In genomic region chr7:901388-902154, GRCh38 we compare ENCODE assay signal across 8 cellular contexts. TPM values are rescaled to one million over a fixed set of nuclear protein-coding genes. Genes with fewer than 3 reads are reported as not detected.
A peak's percentile ranks its signal among the peaks of the same experiment; 100 is the strongest.
DNase-seq lines count a peak whose midpoint lies in the region; FAIRE-seq and TF ChIP-seq lines count a peak whose summit lies in the region.

No MANE protein-coding gene starts in this region.

- no CpG with 5 or more reads among the region's 24 CpGs for WGBS in neuronal stem cell (ENCODE audit: extremely low coverage in 2 of 2, insufficient read length in 2 of 2, insufficient replicate concordance in 1 of 2), 2 donors

- H3K4me2 ChIP-seq in neuronal stem cell (ENCODE audit: insufficient read depth, low read length, poor library complexity, severe bottlenecking) (peak overlapping the region; percentile 45), MM.1S (ENCODE audit: low read depth, low read length) (no peak overlapping the region)

- H3K4me1 ChIP-seq in ACC112 (ENCODE audit: control insufficient read depth, insufficient read depth, low read length, unreplicated experiment), result peaks cover 21% of the 10 kb centered on the region
- H3K4me1 ChIP-seq in neuronal stem cell (ENCODE audit: control insufficient read depth in 2 of 2, insufficient read depth in 1 of 2, low read depth in 1 of 2, low read length in 2 of 2), result peaks cover 2 to 4% of the 10 kb centered on the region in 2 donors
- H3K4me1 ChIP-seq in MM.1S (ENCODE audit: low read length), result no peaks in the 10 kb centered on the region

- H2BK5ac ChIP-seq in neuronal stem cell (ENCODE audit: low read length), result no peak overlapping the region

- TF ChIP-seq CTCF in MM.1S (IDR thresholded peaks at IDR 0.05; ENCODE audit: low read length), result no peak

- peak; percentile 69 for FAIRE-seq in GM12891 (lab: Jason Lieb, UNC)

- H3K27ac ChIP-seq in ACC112 (ENCODE audit: low read depth, low read length) (no peak overlapping the region), neuronal stem cell (replicated peaks; ENCODE audit: low read length) (no peak overlapping the region), MM.1S (ENCODE audit: low read length) (no peak overlapping the region)

- peak overlapping the region; percentile 94 for H2AK5ac ChIP-seq in neuronal stem cell (ENCODE audit: low read depth, low read length)

- H4K91ac ChIP-seq in neuronal stem cell (ENCODE audit: low read depth, low read length, poor library complexity), result no peak overlapping the region

- DNase-seq in GM12891 (ENCODE audit: insufficient read length, low spot score) (peak; percentile 94), NCI-H2196 (lab: John Stamatoyannopoulos, UW; ENCODE audit: unreplicated experiment) (peak; percentile 94), fibroblast of the conjunctiva (ENCODE audit: low read depth) (peak; percentile 91), neuronal stem cell (ENCODE audit: low spot score) (peak; percentile 82), NCI-H2107 (lab: John Stamatoyannopoulos, UW) (no peak), MM.1S (no peak)
- peak; percentile 67 to 68 for DNase-seq in activated CD4-positive, alpha-beta T cell treated with anti-CD3 and anti-CD28 coated beads, Interleukin-2, amount 50 U/mL, for 48 hours

- no peak overlapping the region for H2BK120ac ChIP-seq in neuronal stem cell (ENCODE audit: low read depth, low read length)

- H3K9me3 ChIP-seq in neuronal stem cell (replicated peaks in 1 of 2; ENCODE audit: control insufficient read depth in 2 of 2, insufficient read depth in 1 of 2, low read depth in 1 of 2, low read length in 2 of 2), result no peaks in the 10 kb centered on the region
- H3K9me3 ChIP-seq in MM.1S (replicated peaks; ENCODE audit: insufficient read depth, low read length), result no peaks in the 10 kb centered on the region; the same call in 1 of the 2 replicates

- peak overlapping the region; percentile 73 for H2BK12ac ChIP-seq in neuronal stem cell (ENCODE audit: low read length)

- H3K18ac ChIP-seq in neuronal stem cell (ENCODE audit: low read length), result peak overlapping the region; percentile 92

- peaks cover 3% of the 10 kb centered on the region for H3K79me1 ChIP-seq in neuronal stem cell (ENCODE audit: low read depth, low read length)

- H3F3A ChIP-seq in MM.1S (ENCODE audit: insufficient read depth, low read length), result peaks cover 4% of the 10 kb centered on the region; the same call in 1 of the 2 replicates

- TF ChIP-seq POLR2A in GM12891 (IDR thresholded peaks at IDR 0.05; ENCODE audit: low read depth, low read length), result no peak

- H2AFZ ChIP-seq in ACC112 (ENCODE audit: low read length, unreplicated experiment) (peak overlapping the region; percentile 45), neuronal stem cell (ENCODE audit: low read length) (peak overlapping the region; percentile 70), MM.1S (ENCODE audit: low read length) (no peak overlapping the region)

- H2BK15ac ChIP-seq in neuronal stem cell (ENCODE audit: low read length), result peak overlapping the region; percentile 85

- H4K20me1 ChIP-seq in MM.1S (ENCODE audit: insufficient read depth, low read length), result no peaks in the 10 kb centered on the region

- H3K9ac ChIP-seq in neuronal stem cell (ENCODE audit: low read depth, low read length, poor library complexity), result peak overlapping the region; percentile 30
- H3K9ac ChIP-seq in MM.1S (ENCODE audit: low read length), result no peak overlapping the region

- H3K79me2 ChIP-seq in ACC112 (ENCODE audit: control insufficient read depth, insufficient read depth, low read length, unreplicated experiment) (no peaks in the 10 kb centered on the region), MM.1S (ENCODE audit: low read length) (no peaks in the 10 kb centered on the region)

- no peak overlapping the region for H3K14ac ChIP-seq in neuronal stem cell (ENCODE audit: low read length)

- H3K4me3 ChIP-seq in ACC112 (ENCODE audit: low read depth, low read length) (no peak overlapping the region), neuronal stem cell (ENCODE audit: low read length in 2 of 2) (no peak overlapping the region), MM.1S (ENCODE audit: low read length) (no peak overlapping the region)

- H3K9me2 ChIP-seq in MM.1S (replicated peaks; ENCODE audit: insufficient read depth, low read length), result no peaks in the 10 kb centered on the region

- H4K8ac ChIP-seq in neuronal stem cell (ENCODE audit: low read depth, low read length), result peak overlapping the region; percentile 65

- H3K27me3 ChIP-seq in ACC112 (ENCODE audit: insufficient read depth, low read length), result peaks cover 4% of the 10 kb centered on the region; the same call in 1 of the 2 replicates
- peaks cover 0 to 13% (median 0%) of the 10 kb centered on the region in 3 experiments for H3K27me3 ChIP-seq in neuronal stem cell (ENCODE audit: control insufficient read depth in 3 of 3, insufficient read depth in 3 of 3, low read depth in 1 of 3, low read length in 3 of 3)
- no peaks in the 10 kb centered on the region for H3K27me3 ChIP-seq in MM.1S (replicated peaks; ENCODE audit: insufficient read depth, low read length)

- no peak overlapping the region for H3K4ac ChIP-seq in neuronal stem cell (ENCODE audit: low read length)

- H3K36me3 ChIP-seq in ACC112 (ENCODE audit: insufficient read depth, low read length) (no peaks in the 10 kb centered on the region), neuronal stem cell (replicated peaks in 1 of 2; ENCODE audit: control insufficient read depth in 2 of 2, insufficient read depth in 2 of 2, low read length in 2 of 2) (peaks cover 7 to 12% of the 10 kb centered on the region in 2 donors), MM.1S (replicated peaks; ENCODE audit: insufficient read depth, low read length) (no peaks in the 10 kb centered on the region)

- no peak overlapping the region for H3K23ac ChIP-seq in neuronal stem cell (ENCODE audit: low read depth, low read length, poor library complexity)

TF ChIP-seq in GM12891, 5 proteins besides CTCF, POLR2A, EP300 and RAD21:
- no peak for TF ChIP-seq PAX5 (IDR thresholded peaks at IDR 0.05; ENCODE audit: insufficient read depth, low read length, severe bottlenecking)
- TF ChIP-seq POU2F2 (IDR thresholded peaks at IDR 0.05; ENCODE audit: low read depth, low read length), result no peak
- no peak for TF ChIP-seq SPI1 (IDR thresholded peaks at IDR 0.05; ENCODE audit: low read depth, low read length)
- TF ChIP-seq POLR2AphosphoS5 (IDR thresholded peaks at IDR 0.05; ENCODE audit: low read depth, low read length), result no peak
- no peak for TF ChIP-seq TAF1 (IDR thresholded peaks at IDR 0.05; ENCODE audit: low read depth, low read length)

RNA-seq across cellular contexts. Expression of gene GET4, which starts 25.2 kb away (rescaled TPM):
- polyA plus RNA-seq in GM12891 (2012; ENCODE audit: low read depth, missing spikeins), result 27.1 TPM
- polyA plus RNA-seq in neuronal stem cell (2013, experiment 1 of 2), result 28.4 TPM
- 27.9 TPM for polyA plus RNA-seq in neuronal stem cell (2013, experiment 2 of 2)

RNA-seq across cellular contexts. Expression of gene ADAP1, which starts 52.9 kb away (rescaled TPM):
- 8.1 TPM for polyA plus RNA-seq in GM12891 (2012; ENCODE audit: low read depth, missing spikeins)
- polyA plus RNA-seq in neuronal stem cell (2013, experiment 1 of 2), result 0.50 TPM
- 0.48 TPM for polyA plus RNA-seq in neuronal stem cell (2013, experiment 2 of 2)

Comparison
In these comparisons a context has a peak if more than half of its experiments do, and no peak if none do; other contexts are left out.
1. DNase-seq: peak in GM12891 (single experiment), NCI-H2196 (single experiment), activated CD4-positive, alpha-beta T cell treated with anti-CD3 and anti-CD28 coated beads, Interleukin-2, amount 50 U/mL, for 48 hours (2 of 2), fibroblast of the conjunctiva (single experiment) and neuronal stem cell (single experiment); none in NCI-H2107 (single experiment) and MM.1S (single experiment).